ENCODE assay signal across 8 cellular contexts in the genomic region with DNA sequence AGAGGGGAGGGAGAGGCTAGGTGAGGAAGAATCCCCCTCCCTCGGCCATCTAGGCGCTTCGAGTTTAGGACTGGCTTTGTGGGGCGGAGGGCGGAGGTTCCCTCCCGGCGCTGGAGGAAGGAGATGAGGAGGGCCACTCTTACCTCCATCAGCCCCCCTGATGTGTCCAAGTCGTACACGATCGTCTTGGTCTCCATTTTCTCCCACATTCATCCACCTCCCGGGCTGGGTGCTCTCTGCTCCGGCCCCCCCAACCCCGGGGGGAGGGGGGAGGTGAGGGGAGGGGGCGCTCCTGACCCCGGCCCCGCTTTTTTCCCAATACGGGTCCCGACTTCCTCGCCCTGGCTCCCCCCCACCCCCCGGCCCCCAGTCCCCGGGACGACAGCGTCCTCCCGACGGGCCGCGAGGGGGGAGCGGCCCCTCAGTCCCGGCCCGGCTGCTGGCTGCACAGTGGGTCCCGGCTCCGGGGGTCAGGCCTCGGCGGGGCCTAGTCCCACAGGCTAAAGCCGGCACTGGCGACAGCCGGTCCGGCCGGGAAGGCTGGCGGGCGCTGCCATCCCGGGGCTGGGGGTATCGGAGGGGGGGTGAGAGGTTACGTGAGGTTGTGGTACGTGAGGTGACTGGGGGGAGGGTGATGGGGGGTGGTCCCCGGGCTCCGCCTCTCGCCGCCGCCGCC. TPM values are rescaled to one million over a fixed set of nuclear protein-coding genes. Genes with fewer than 3 reads are reported as not detected.
DNase-seq lines count a peak whose midpoint lies in the region; ATAC-seq and TF ChIP-seq lines count a peak whose summit lies in the region.

No MANE protein-coding gene starts in this region.

- DNase-seq in NCI-H524 (lab: John Stamatoyannopoulos, UW) = peak; percentile 67 to 75
- DNase-seq in NCI-H524 treated with DMSO at 0.1 percent for 48 hours (lab: John Stamatoyannopoulos, UW) = no peak
- no peak for DNase-seq in T-cell
- peak; percentile 14 for DNase-seq in foreskin melanocyte
- DNase-seq in skeletal muscle cell (ENCODE audit: low read depth) = no peak
- DNase-seq in DMS79 (lab: John Stamatoyannopoulos, UW) = no peak
- DNase-seq in GM20000 (ENCODE audit: low spot score) = no peak

- H3K27ac Mint-ChIP-seq in T-cell = peak overlapping the region; percentile 92 to 96

- peaks cover 18% of the 10 kb centered on the region for H3K36me3 Mint-ChIP-seq in T-cell

- CTCF ChIA-PET in T-cell (lab: Charles Lee) = interaction anchor here in 1 of 2 donors (0.6 to 2.0 kb wide), 16 partner anchors 22 to 1390 kb away, joined by 3 to 25 read pairs (median 4); partner anchors contain the start of genes DHRS13, RPL23A, SDF2 and SUPT6H

- peaks cover 29 to 32% (median 31%) of the 10 kb centered on the region in 3 donors for H3K4me1 Mint-ChIP-seq in T-cell

- H3K4me3 ChIP-seq in skeletal muscle cell (ENCODE audit: low read depth, low read length) = peak overlapping the region; percentile 93

- POLR2A ChIA-PET in T-cell (lab: Charles Lee) = interaction anchor here (0.6 to 3.7 kb wide), 7 partner anchors 24 to 231 kb away, joined by 3 to 20 read pairs (median 6); partner anchors contain the start of genes RPL23A (in 2 of the 2) and DHRS13 (in 1 of the 2)

- TF ChIP-seq CTCF in GM20000 (IDR thresholded peaks at IDR 0.05; ENCODE audit: extremely low read depth, missing control alignments) = no peak

- no peak for ATAC-seq in T-cell (replicated peaks in 1 of 4)
- no peak for ATAC-seq in GM18861 (IDR thresholded peaks at IDR 0.05; ENCODE audit: unreplicated experiment)

- no peaks in the 10 kb centered on the region for H3K9me3 Mint-ChIP-seq in T-cell

- no peaks in the 10 kb centered on the region for H3K27me3 Mint-ChIP-seq in T-cell

- H3K4me3 Mint-ChIP-seq in T-cell = peak overlapping the region in 2 of 3 donors; percentile 94 to 95

RNA-seq across cellular contexts. Expression of gene PHF12, which starts 0.4 kb away (rescaled TPM):
- 100 to 1,000 TPM; 121 to 176 (median 123) TPM for total RNA-seq in T-cell

RNA-seq across cellular contexts. Expression of gene DHRS13, which starts 48.0 kb away (rescaled TPM):
- total RNA-seq in T-cell = 10 to 100 TPM; 23.1 to 44.9 (median 39.7) TPM

RNA-seq across cellular contexts. Expression of gene FLOT2, which starts 53.4 kb away (rescaled TPM):
- total RNA-seq in T-cell = 100 to 1,000 TPM; 138 to 256 (median 235) TPM

RNA-seq across cellular contexts. Expression of gene SEZ6, which starts 54.9 kb away (rescaled TPM):
- total RNA-seq in T-cell = 1 to 10 TPM in 1 of 5 donors, under 1 TPM in 1, not detected in 3; 0.49 to 1.6 TPM

Comparison
In these comparisons a context has a peak if more than half of its experiments do, and no peak if none do; other contexts are left out.
1. DNase-seq: peak in NCI-H524 (2 of 2) and foreskin melanocyte (single experiment); none in NCI-H524 treated with DMSO at 0.1 percent for 48 hours (single experiment), T-cell (0 of 34), skeletal muscle cell (single experiment), DMS79 (single experiment) and GM20000 (single experiment).